Comparison of ENCODE assay signal across 7 cellular contexts in the genomic region with DNA sequence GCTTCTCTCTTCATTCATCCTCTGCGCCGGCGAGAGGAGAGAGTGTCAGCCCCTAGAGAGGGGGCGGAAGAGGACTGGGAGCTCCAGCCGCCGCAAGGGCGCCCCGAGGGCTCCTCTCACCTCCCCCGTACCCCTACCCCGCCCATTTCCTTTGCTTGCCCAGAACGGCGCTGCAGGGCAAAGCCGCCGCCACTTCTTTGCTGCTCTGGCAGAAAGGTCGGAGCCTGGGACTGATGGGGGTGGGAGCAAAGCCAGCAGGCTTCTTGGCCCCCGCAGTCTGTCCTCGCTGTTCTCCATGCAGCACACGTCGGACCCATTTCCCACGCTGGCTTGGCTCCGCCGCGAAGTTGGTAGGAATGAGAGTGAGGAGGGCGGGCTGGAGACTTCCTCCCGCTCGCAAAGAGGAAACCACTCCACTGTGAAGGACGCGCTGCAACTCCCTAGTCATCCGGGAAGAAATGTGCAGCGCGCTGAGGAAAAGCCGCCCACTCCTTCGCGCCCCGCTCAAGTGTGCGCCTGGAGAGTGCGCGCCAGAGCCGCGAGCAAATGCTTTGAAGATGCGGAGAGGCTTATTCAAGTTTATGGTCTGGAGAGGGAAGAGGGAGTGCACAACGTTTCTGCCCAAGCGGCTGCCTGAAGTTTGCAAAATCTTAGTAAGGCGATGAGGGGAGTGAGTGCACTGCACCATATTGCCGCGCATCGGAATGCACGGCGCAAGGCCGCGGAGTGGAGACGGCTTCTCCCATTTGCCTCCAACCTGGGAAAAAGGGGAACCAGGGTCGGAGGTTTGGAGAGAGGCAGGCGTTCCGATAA. TPM values are rescaled to one million over a fixed set of nuclear protein-coding genes. Genes with fewer than 3 reads are reported as not detected.
DNase-seq lines count a peak whose midpoint lies in the region; ATAC-seq and TF ChIP-seq lines count a peak whose summit lies in the region.

No MANE protein-coding gene starts in this region.

- no peak overlapping the region for H2BK120ac ChIP-seq in mesendoderm (ENCODE audit: low read depth, low read length)

- H3K9me3 ChIP-seq in thyroid gland = no peaks in the 10 kb centered on the region

- peak overlapping the region; percentile 94 for H3K4me2 ChIP-seq in mesendoderm (ENCODE audit: low read length)

- no peak overlapping the region for H2AK5ac ChIP-seq in mesendoderm (ENCODE audit: low read length)

- H3K79me1 ChIP-seq in mesendoderm (ENCODE audit: low read length) = peaks cover 1% of the 10 kb centered on the region

- TF ChIP-seq POLR2A in thyroid gland (IDR thresholded peaks at IDR 0.05) = no peak

- peak overlapping the region; percentile 92 for H2BK5ac ChIP-seq in mesendoderm (ENCODE audit: low read length)

- H3K4me3 ChIP-seq in epithelial cell of esophagus (ENCODE audit: low read length) = peak overlapping the region; percentile 70
- peak overlapping the region; percentile 91 for H3K4me3 ChIP-seq in mesendoderm (ENCODE audit: low read length)
- H3K4me3 ChIP-seq in thyroid gland (replicated peaks in 1 of 3) = peak overlapping the region; percentile 45 to 60 (median 46)

- WGBS in mesendoderm (ENCODE audit: extremely low coverage, insufficient coverage, low lambda C conversion rate) = no CpG with 5 or more reads among the region's 55 CpGs
- WGBS in thyroid gland, 2 donors = 1% methylated on average over 47 to 51 of the region's 55 CpGs

- peak overlapping the region; percentile 21 for H4K5ac ChIP-seq in mesendoderm (ENCODE audit: low read length)

- peak overlapping the region; percentile 63 for H3K4ac ChIP-seq in mesendoderm (ENCODE audit: low read depth, low read length)

- H3K27ac ChIP-seq in mesendoderm (ENCODE audit: low read depth, low read length) = peak overlapping the region; percentile 96
- H3K27ac ChIP-seq in thyroid gland = peak overlapping the region; percentile 14 to 60 (median 50)

- H4K8ac ChIP-seq in mesendoderm (ENCODE audit: low read depth, low read length) = no peak overlapping the region

- H3K9ac ChIP-seq in mesendoderm (ENCODE audit: low read length) = peak overlapping the region; percentile 92

- peaks cover 7% of the 10 kb centered on the region for H3K79me2 ChIP-seq in mesendoderm (ENCODE audit: control insufficient read depth, insufficient read depth, low read length)

- no peaks in the 10 kb centered on the region for H3K27me3 ChIP-seq in mesendoderm (ENCODE audit: insufficient read depth, low read length, poor library complexity)
- no peaks in the 10 kb centered on the region for H3K27me3 ChIP-seq in thyroid gland

- DNase-seq in EL (peak; percentile 75), SW 1271 (lab: John Stamatoyannopoulos, UW) (peak; percentile 21 to 72), epithelial cell of esophagus (ENCODE audit: low read depth) (peak; percentile 70), mesendoderm (no peak), thyroid gland (peak; percentile 76 to 79)
- no peak for DNase-seq in stimulated activated naive CD4-positive, alpha-beta T cell treated with Interleukin-2 at 50 U/mL for 16 hours (lab: John Stamatoyannopoulos, UW)

- H3K23ac ChIP-seq in mesendoderm (ENCODE audit: low read length) = peak overlapping the region; percentile 95

- TF ChIP-seq CTCF in epithelial cell of esophagus (IDR thresholded peaks at IDR 0.05; ENCODE audit: insufficient read depth, low read depth, low read length, missing control alignments) = no peak
- no peak for TF ChIP-seq CTCF in thyroid gland (IDR thresholded peaks at IDR 0.05)

- H3K4me1 ChIP-seq in mesendoderm (ENCODE audit: control insufficient read depth, low read depth, low read length) (no peaks in the 10 kb centered on the region), thyroid gland (peaks cover 0 to 13% of the 10 kb centered on the region in 2 donors)

- no peak overlapping the region for H2BK15ac ChIP-seq in mesendoderm (replicated peaks; ENCODE audit: low read depth)

- H3K56ac ChIP-seq in mesendoderm (ENCODE audit: low read length) = peak overlapping the region; percentile 98

- no peaks in the 10 kb centered on the region for H3K36me3 ChIP-seq in mesendoderm (ENCODE audit: control insufficient read depth, insufficient read depth, low read length)
- no peaks in the 10 kb centered on the region for H3K36me3 ChIP-seq in thyroid gland

- intact Hi-C loops in thyroid gland (cut with DNase I) = no loop called here

- H3K18ac ChIP-seq in mesendoderm (ENCODE audit: low read length) = peak overlapping the region; percentile 21

- peak; percentile 42 for ATAC-seq in HG02678 (IDR thresholded peaks at IDR 0.05; ENCODE audit: unreplicated experiment)

RNA-seq across cellular contexts. Expression of a gene that starts 2.8 kb away (rescaled TPM):
- 4.2 TPM for polyA plus RNA-seq in mesendoderm (2013, experiment 1 of 2)
- 3.7 TPM for polyA plus RNA-seq in mesendoderm (2013, experiment 2 of 2)
- 10 to 100 TPM; 12.6 to 55.0 (median 40.0) TPM for total RNA-seq in thyroid gland

Comparison
In these comparisons a context has a peak if more than half of its experiments do, and no peak if none do; other contexts are left out.
1. DNase-seq: peak in EL (single experiment), SW 1271 (2 of 2), epithelial cell of esophagus (single experiment) and thyroid gland (2 of 2); none in mesendoderm (single experiment) and stimulated activated naive CD4-positive, alpha-beta T cell treated with Interleukin-2 at 50 U/mL for 16 hours (single experiment).
2. Peak in every context shown above with its lines, with median percentiles within 50 percentile points of each other: H3K4me3 ChIP-seq.